Comparison of ENCODE assay signal across 15 cellular contexts in genomic region chr16:72291121-72291520, GRCh38.
DNase-seq lines count a peak whose midpoint lies in the region; ATAC-seq and TF ChIP-seq lines count a peak whose summit lies in the region.
"Had no signal": no experiment of that assay in that cellular context is flagged by ENCODE, and none has a peak within 500 bp of the region (broad histone marks: within the 10 kb centered on the region; RNA-seq: fewer than 3 reads in every experiment).

No MANE protein-coding gene starts in this region.

- TF ChIP-seq POLR2A in heart left ventricle (IDR thresholded peaks at IDR 0.05) = no peak

- H3K4me1 Mint-ChIP-seq in osteocyte (ENCODE audit: unreplicated experiment) = peaks cover 45% of the 10 kb centered on the region
- H3K4me1 Mint-ChIP-seq: memory B cell had no signal

- H3K27ac ChIP-seq in RWPE2 (ENCODE audit: poor library complexity, severe bottlenecking) = peak overlapping the region; percentile 100
- peak overlapping the region; percentile 94 for H3K27ac ChIP-seq in epithelial cell of prostate
- peak overlapping the region in 1 of 12 donors; percentile 21 for H3K27ac ChIP-seq in heart left ventricle

- DNase-seq in AG20443 (ENCODE audit: low spot score) = peak; percentile 18
- no peak for DNase-seq in RWPE2 (ENCODE audit: low spot score)
- no peak for DNase-seq in epithelial cell of prostate (ENCODE audit: low read depth, low spot score)
- no peak for DNase-seq in osteocyte (ENCODE audit: extremely low spot score, unreplicated experiment)
- no peak for DNase-seq in DMS53 treated with DMSO at 0.1 percent for 48 hours (lab: John Stamatoyannopoulos, UW; ENCODE audit: unreplicated experiment)
- DNase-seq in DMS114 treated with DMSO at 0.1 percent for 48 hours (lab: John Stamatoyannopoulos, UW; ENCODE audit: unreplicated experiment) = no peak
- no peak for DNase-seq in heart left ventricle
- DNase-seq: activated CD4-positive, alpha-beta T cell treated with anti-CD3 and anti-CD28 coated beads, Interleukin-2, amount 50 U/mL, for 48 hours; activated naive CD4-positive, alpha-beta T cell; cortex of kidney; NCI-H1694 had no signal

- H3K4me1 ChIP-seq in RWPE2 (ENCODE audit: insufficient read depth, poor library complexity, severe bottlenecking) = peaks cover 41% of the 10 kb centered on the region
- peaks cover 0 to 11% (median 0%) of the 10 kb centered on the region in 12 donors for H3K4me1 ChIP-seq in heart left ventricle

- peaks cover 3% of the 10 kb centered on the region; the same call in 1 of the 2 replicates for H3K36me3 ChIP-seq in RWPE2 (ENCODE audit: low read depth)
- H3K36me3 ChIP-seq in heart left ventricle = no peaks in the 10 kb centered on the region
- H3K36me3 ChIP-seq: BLaER1 treated with 17β-estradiol and CSF1 and Interleukin-3, amounts not matched to agents 10 nM and 100 nM had no signal

- H3K27me3 ChIP-seq in RWPE2 (ENCODE audit: insufficient read depth, poor library complexity, severe bottlenecking) (no peaks in the 10 kb centered on the region), heart left ventricle (no peaks in the 10 kb centered on the region)
- H3K27me3 ChIP-seq: BLaER1 treated with 17β-estradiol and CSF1 and Interleukin-3, amounts not matched to agents 10 nM and 100 nM had no signal

- H3K4me3 Mint-ChIP-seq in osteocyte (ENCODE audit: unreplicated experiment) = no peak overlapping the region
- H3K4me3 Mint-ChIP-seq: memory B cell; T-helper 1 cell treated with Interleukin-12 subunit alpha and Interleukin-12 subunit beta and Interleukin-4 antibody, amounts not matched to agents 30 μg/mL and 1 μg/mL, for 36 hours had no signal

- no peaks in the 10 kb centered on the region for H3K27me3 Mint-ChIP-seq in osteocyte (ENCODE audit: unreplicated experiment)
- H3K27me3 Mint-ChIP-seq: memory B cell had no signal

- H3K27ac Mint-ChIP-seq in osteocyte (ENCODE audit: unreplicated experiment) = peak overlapping the region; percentile 94
- H3K27ac Mint-ChIP-seq: memory B cell; T-helper 1 cell treated with Interleukin-12 subunit alpha and Interleukin-12 subunit beta and Interleukin-4 antibody, amounts not matched to agents 30 μg/mL and 1 μg/mL, for 36 hours had no signal

- no peaks in the 10 kb centered on the region for H3K36me3 Mint-ChIP-seq in osteocyte (ENCODE audit: unreplicated experiment)
- H3K36me3 Mint-ChIP-seq: memory B cell had no signal

- no peak overlapping the region for H3K4me3 ChIP-seq in RWPE2 (ENCODE audit: severe bottlenecking)
- no peak overlapping the region for H3K4me3 ChIP-seq in heart left ventricle
- H3K4me3 ChIP-seq: BLaER1 treated with 17β-estradiol and CSF1 and Interleukin-3, amounts not matched to agents 10 nM and 100 nM had no signal

- H3K9me3 Mint-ChIP-seq in osteocyte (ENCODE audit: unreplicated experiment) = peaks cover 3% of the 10 kb centered on the region
- H3K9me3 Mint-ChIP-seq: memory B cell; T-helper 1 cell treated with Interleukin-12 subunit alpha and Interleukin-12 subunit beta and Interleukin-4 antibody, amounts not matched to agents 30 μg/mL and 1 μg/mL, for 36 hours had no signal

- ATAC-seq in RWPE2 (ENCODE audit: low read depth) (peak; percentile 59), GM18867 (IDR thresholded peaks at IDR 0.05; ENCODE audit: unreplicated experiment) (no peak), heart left ventricle (no peak)

- TF ChIP-seq CTCF in RWPE2 (IDR thresholded peaks at IDR 0.05; ENCODE audit: poor library complexity, severe bottlenecking) = no peak
- TF ChIP-seq CTCF in osteocyte (IDR thresholded peaks at IDR 0.05) = no peak
- TF ChIP-seq CTCF in heart left ventricle (IDR thresholded peaks at IDR 0.05) = no peak

- 72 to 84% (median 82%) methylated on average over 3 of the region's 3 CpGs for WGBS in heart left ventricle, 4 donors

- intact Hi-C loops in heart left ventricle (cut with DNase I) = no loop called here

- no peaks in the 10 kb centered on the region for H3K9me3 ChIP-seq in RWPE2 (ENCODE audit: severe bottlenecking)
- no peaks in the 10 kb centered on the region for H3K9me3 ChIP-seq in heart left ventricle
- H3K9me3 ChIP-seq: BLaER1 treated with 17β-estradiol and CSF1 and Interleukin-3, amounts not matched to agents 10 nM and 100 nM had no signal
